In genomic region chr2:144402282-144402681, GRCh38 we compare ENCODE assay signal across 11 cellular contexts.
A peak's percentile ranks its signal among the peaks of the same experiment; 100 is the strongest.
DNase-seq lines count a peak whose midpoint lies in the region; ATAC-seq and TF ChIP-seq lines count a peak whose summit lies in the region.
"Had no signal": no experiment of that assay in that cellular context is flagged by ENCODE, and none has a peak within 500 bp of the region (broad histone marks: within the 10 kb centered on the region; RNA-seq: fewer than 3 reads in every experiment).

No MANE protein-coding gene starts in this region.

- peak overlapping the region; percentile 51 for H3K27ac Mint-ChIP-seq in dendritic cell treated with granulocyte-macrophage colony-stimulating factor and Interleukin-4, amounts not matched to agents 40 ng/mL and 50 ng/mL, for 4 days
- H3K27ac Mint-ChIP-seq: IgD-negative memory B cell; stimulated activated memory B cell treated with anti-CD40 and anti-IgM and Interleukin-4, amounts not matched to agents 10 μg/mL and 1 μg/mL and 100 μg/mL, for 72 hours had no signal

- H3K27ac ChIP-seq in lower lobe of right lung (peak overlapping the region; percentile 21), substantia nigra (ENCODE audit: low read depth, low read length, poor library complexity, severe bottlenecking) (peak overlapping the region; percentile 66)

- peaks cover 56% of the 10 kb centered on the region for H3K36me3 ChIP-seq in lower lobe of right lung

- H3K4me1 ChIP-seq in lower lobe of right lung = peaks cover 13% of the 10 kb centered on the region

- ATAC-seq in lower lobe of right lung = peak; percentile 37 to 46
- ATAC-seq in GM19395 (IDR thresholded peaks at IDR 0.05; ENCODE audit: unreplicated experiment) = no peak
- ATAC-seq in HG02610 (IDR thresholded peaks at IDR 0.05; ENCODE audit: unreplicated experiment) = no peak
- ATAC-seq: stimulated activated memory B cell treated with anti-CD40 and anti-IgM and Interleukin-4, amounts not matched to agents 10 μg/mL and 1 μg/mL and 100 μg/mL, for 72 hours had no signal

- intact Hi-C loops in dendritic cell treated with granulocyte-macrophage colony-stimulating factor and Interleukin-4, amounts not matched to agents 40 ng/mL and 50 ng/mL, for 4 days (cut with micrococcal nuclease) = no loop called here
- intact Hi-C loops in lower lobe of right lung (cut with DNase I) = no loop called here

- no peaks in the 10 kb centered on the region for H3K9me3 ChIP-seq in lower lobe of right lung
- H3K9me3 ChIP-seq: esophagus muscularis mucosa had no signal

- no peaks in the 10 kb centered on the region for H3K27me3 Mint-ChIP-seq in dendritic cell treated with granulocyte-macrophage colony-stimulating factor and Interleukin-4, amounts not matched to agents 40 ng/mL and 50 ng/mL, for 4 days
- H3K27me3 Mint-ChIP-seq: IgD-negative memory B cell; stimulated activated memory B cell treated with anti-CD40 and anti-IgM and Interleukin-4, amounts not matched to agents 10 μg/mL and 1 μg/mL and 100 μg/mL, for 72 hours had no signal

- TF ChIP-seq CTCF in lower lobe of right lung (IDR thresholded peaks at IDR 0.05) = no peak

- DNase-seq in NCI-H446 treated with DMSO at 0.1 percent for 48 hours (lab: John Stamatoyannopoulos, UW) = peak; percentile 22
- DNase-seq in lower lobe of right lung = peak; percentile 53
- DNase-seq in substantia nigra (lab: John Stamatoyannopoulos, UW) = peak in 11 of 49 donors; percentile 9 to 37 (median 29)
- no peak for DNase-seq in KG1 (lab: John Stamatoyannopoulos, UW)
- DNase-seq in stimulated activated CD4-positive, alpha-beta T cell treated with anti-CD3 and anti-CD28 coated beads, Interleukin-4, amount 100 ng/mL, for 4 hours = no peak

- H3K27me3 ChIP-seq in lower lobe of right lung (ENCODE audit: low read depth) = no peaks in the 10 kb centered on the region

- H3K4me3 Mint-ChIP-seq in dendritic cell treated with granulocyte-macrophage colony-stimulating factor and Interleukin-4, amounts not matched to agents 40 ng/mL and 50 ng/mL, for 4 days = no peak overlapping the region
- H3K4me3 Mint-ChIP-seq: IgD-negative memory B cell; stimulated activated memory B cell treated with anti-CD40 and anti-IgM and Interleukin-4, amounts not matched to agents 10 μg/mL and 1 μg/mL and 100 μg/mL, for 72 hours had no signal

- peaks cover 42% of the 10 kb centered on the region for H3K4me1 Mint-ChIP-seq in dendritic cell treated with granulocyte-macrophage colony-stimulating factor and Interleukin-4, amounts not matched to agents 40 ng/mL and 50 ng/mL, for 4 days (ENCODE audit: low read depth)

- peaks cover 100% of the 10 kb centered on the region for H3K36me3 Mint-ChIP-seq in dendritic cell treated with granulocyte-macrophage colony-stimulating factor and Interleukin-4, amounts not matched to agents 40 ng/mL and 50 ng/mL, for 4 days (ENCODE audit: low read depth)

- no peaks in the 10 kb centered on the region for H3K9me3 Mint-ChIP-seq in dendritic cell treated with granulocyte-macrophage colony-stimulating factor and Interleukin-4, amounts not matched to agents 40 ng/mL and 50 ng/mL, for 4 days
- H3K9me3 Mint-ChIP-seq: IgD-negative memory B cell; stimulated activated memory B cell treated with anti-CD40 and anti-IgM and Interleukin-4, amounts not matched to agents 10 μg/mL and 1 μg/mL and 100 μg/mL, for 72 hours had no signal

- no peak overlapping the region for H3K4me3 ChIP-seq in lower lobe of right lung
- H3K4me3 ChIP-seq: esophagus muscularis mucosa had no signal

Comparison
In these comparisons a context has a peak if more than half of its experiments do, and no peak if none do; other contexts are left out.
1. DNase-seq: peak in NCI-H446 treated with DMSO at 0.1 percent for 48 hours (single experiment) and lower lobe of right lung (single experiment); none in KG1 (single experiment) and stimulated activated CD4-positive, alpha-beta T cell treated with anti-CD3 and anti-CD28 coated beads, Interleukin-4, amount 100 ng/mL, for 4 hours (0 of 2).
2. ATAC-seq: peak in lower lobe of right lung (2 of 2); none in GM19395 (single experiment) and HG02610 (single experiment).